In the genomic region with DNA sequence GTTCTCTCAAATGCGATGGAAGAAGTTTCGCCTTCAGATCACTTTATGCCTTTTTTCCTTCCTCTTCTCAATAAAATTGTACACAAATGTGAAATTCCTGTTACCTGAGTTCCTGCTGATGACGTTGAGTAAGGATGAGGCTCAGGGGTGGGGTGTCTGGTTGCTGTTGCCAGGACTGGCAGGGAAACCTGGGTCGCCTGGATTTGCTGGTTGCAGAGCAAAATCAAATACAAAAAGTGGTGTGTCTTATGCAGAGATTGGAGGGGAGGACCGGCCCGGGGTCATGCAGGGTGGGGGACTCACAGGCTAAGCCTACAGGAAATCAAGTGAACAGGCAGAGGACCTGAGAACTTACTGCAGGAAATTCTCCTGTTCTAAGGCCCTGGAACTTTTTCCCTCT, we compare ENCODE assay signal across 14 cellular contexts. TPM values are rescaled to one million over a fixed set of nuclear protein-coding genes. Genes with fewer than 3 reads are reported as not detected.
A peak's percentile ranks its signal among the peaks of the same experiment; 100 is the strongest.
DNase-seq lines count a peak whose midpoint lies in the region; ATAC-seq, FAIRE-seq and TF ChIP-seq lines count a peak whose summit lies in the region.
"Had no signal": no experiment of that assay in that cellular context is flagged by ENCODE, and none has a peak within 500 bp of the region (broad histone marks: within the 10 kb centered on the region; RNA-seq: fewer than 3 reads in every experiment).

No MANE protein-coding gene starts in this region.

- WGBS in smooth muscle cell (ENCODE audit: low lambda C conversion rate): 49% methylated on average over 6 of the region's 6 CpGs

- H3K9ac ChIP-seq in smooth muscle cell (ENCODE audit: low read depth) (no peak overlapping the region), colonic mucosa (ENCODE audit: low read depth in 2 of 2, low read length in 2 of 2) (no peak overlapping the region)

- intact Hi-C loops in left ventricle myocardium inferior (cut with micrococcal nuclease): no loop called here
- intact Hi-C loops in Right ventricle myocardium superior (cut with DNase I): no loop called here
- intact Hi-C loops in colonic mucosa (cut with DNase I): no loop called here

- TF ChIP-seq CTCF in left ventricle myocardium inferior (IDR thresholded peaks at IDR 0.05; ENCODE audit: borderline replicate concordance) (no peak), bronchial epithelial cell (IDR thresholded peaks at IDR 0.05; ENCODE audit: insufficient read depth, low read length, severe bottlenecking) (no peak), smooth muscle cell (IDR thresholded peaks at IDR 0.05; ENCODE audit: borderline replicate concordance, insufficient read depth, poor library complexity, severe bottlenecking) (no peak), colonic mucosa (IDR thresholded peaks at IDR 0.05) (no peak)

- no peak for DNase-seq in left ventricle myocardium inferior
- no peak for DNase-seq in Right ventricle myocardium superior
- no peak for DNase-seq in bronchial epithelial cell (ENCODE audit: low read depth)
- peak; percentile 54 for DNase-seq in islet precursor cell
- DNase-seq in smooth muscle cell (lab: John Stamatoyannopoulos, UW; ENCODE audit: unreplicated experiment): no peak
- no peak for DNase-seq in colonic mucosa
- no peak for DNase-seq in GF-D8 (lab: John Stamatoyannopoulos, UW)
- DNase-seq: activated CD4-positive, CD25-positive, alpha-beta regulatory T cell treated with anti-CD3 and anti-CD28 coated beads, Interleukin-2, amount 50 U/mL, for 72 hours; activated CD8-positive, alpha-beta memory T cell treated with anti-CD3 and anti-CD28 coated beads, Interleukin-2, amount 50 U/mL, for 48 hours; activated naive CD4-positive, alpha-beta T cell treated with anti-CD3 and anti-CD28 coated beads for 36 hours; CD8-positive, alpha-beta T cell; NCI-H1436; NK-92 treated with Interleukin-12 subunit alpha and Interleukin-12 subunit beta, amount 100 ng/mL, for 24 hours had no signal

- FAIRE-seq in bronchial epithelial cell (lab: Jason Lieb, UNC): no peak

- H3F3A ChIP-seq in smooth muscle cell (ENCODE audit: low read depth): peaks cover 7% of the 10 kb centered on the region

- H4K20me1 ChIP-seq in smooth muscle cell (ENCODE audit: low read depth): no peaks in the 10 kb centered on the region

- peak overlapping the region; percentile 58 for H3K4me3 ChIP-seq in left ventricle myocardium inferior
- H3K4me3 ChIP-seq in bronchial epithelial cell (ENCODE audit: low read depth, low read length): peak overlapping the region; percentile 28
- H3K4me3 ChIP-seq in smooth muscle cell: peak overlapping the region; percentile 50
- no peak overlapping the region for H3K4me3 ChIP-seq in colonic mucosa

- H2AFZ ChIP-seq in smooth muscle cell (ENCODE audit: low read depth): peak overlapping the region; percentile 95

- H3K4me1 ChIP-seq in left ventricle myocardium inferior: peaks cover 11% of the 10 kb centered on the region
- peaks cover 6% of the 10 kb centered on the region for H3K4me1 ChIP-seq in smooth muscle cell (ENCODE audit: low read depth)
- no peaks in the 10 kb centered on the region for H3K4me1 ChIP-seq in colonic mucosa

- H3K79me2 ChIP-seq in smooth muscle cell (ENCODE audit: low read depth): no peaks in the 10 kb centered on the region

- no peak for ATAC-seq in Right ventricle myocardium superior (ENCODE audit: poor library complexity)
- ATAC-seq in HG02571 (IDR thresholded peaks at IDR 0.05; ENCODE audit: unreplicated experiment): no peak
- ATAC-seq: CD8-positive, alpha-beta T cell had no signal

- H3K9me3 ChIP-seq in left ventricle myocardium inferior (replicated peaks) (no peaks in the 10 kb centered on the region), smooth muscle cell (replicated peaks; ENCODE audit: low read depth) (no peaks in the 10 kb centered on the region), colonic mucosa (no peaks in the 10 kb centered on the region)

- H3K27ac ChIP-seq in left ventricle myocardium inferior (replicated peaks): peak overlapping the region; percentile 72
- H3K27ac ChIP-seq in smooth muscle cell (ENCODE audit: low read depth): no peak overlapping the region
- no peak overlapping the region for H3K27ac ChIP-seq in colonic mucosa

- H3K4me2 ChIP-seq in smooth muscle cell: peak overlapping the region; percentile 89

- H3K27me3 ChIP-seq in left ventricle myocardium inferior (ENCODE audit: low read depth) (peaks cover 100% of the 10 kb centered on the region), bronchial epithelial cell (ENCODE audit: control insufficient read depth, insufficient read depth, low read length) (no peaks in the 10 kb centered on the region), smooth muscle cell (ENCODE audit: low read depth) (no peaks in the 10 kb centered on the region), colonic mucosa (peaks cover 18% of the 10 kb centered on the region)

- H3K36me3 ChIP-seq in left ventricle myocardium inferior (no peaks in the 10 kb centered on the region), bronchial epithelial cell (ENCODE audit: control insufficient read depth, insufficient read depth, low read length) (no peaks in the 10 kb centered on the region), smooth muscle cell (ENCODE audit: low read depth) (no peaks in the 10 kb centered on the region), colonic mucosa (no peaks in the 10 kb centered on the region)

RNA-seq across cellular contexts. Expression of a gene that starts 39.2 kb away (rescaled TPM):
- 0.82 TPM for total RNA-seq in left ventricle myocardium inferior
- total RNA-seq in Right ventricle myocardium superior: 0.94 TPM
- 0.26 TPM in 2 replicates for total RNA-seq in bronchial epithelial cell
- total RNA-seq in smooth muscle cell: 0.40 and 1.5 TPM in 2 replicates
- polyA plus RNA-seq in smooth muscle cell: 0.83 TPM in 1 of 2 replicates, not detected in the other
- total RNA-seq in colonic mucosa: 1 to 10 TPM; 1.1 to 1.3 TPM
